ENCODE assay signal across 8 cellular contexts in genomic region chr4:51885371-51885770, GRCh38. TPM values are rescaled to one million over a fixed set of nuclear protein-coding genes. Genes with fewer than 3 reads are reported as not detected.
DNase-seq lines count a peak whose midpoint lies in the region; ATAC-seq, FAIRE-seq and TF ChIP-seq lines count a peak whose summit lies in the region.

No MANE protein-coding gene starts in this region.

- DNase-seq in AG09309 (ENCODE audit: low read depth) (no peak), bronchial epithelial cell (ENCODE audit: low read depth) (peak; percentile 43), amniotic stem cell (lab: John Stamatoyannopoulos, UW) (no peak), substantia nigra (lab: John Stamatoyannopoulos, UW) (no peak)
- DNase-seq in stimulated activated CD4-positive, alpha-beta T cell treated with anti-CD3 and anti-CD28 coated beads, Interleukin-4, amount 100 ng/mL, for 1 hour, result no peak

- H3K4me2 ChIP-seq in KMS-11 (no peak overlapping the region), neural cell (ENCODE audit: low read length) (no peak overlapping the region)

- peaks cover 14% of the 10 kb centered on the region for H3K4me1 ChIP-seq in KMS-11 (ENCODE audit: low read depth, poor library complexity, severe bottlenecking)

- peak; percentile 43 for TF ChIP-seq CTCF in AG09309 (IDR thresholded peaks at IDR 0.05; ENCODE audit: control insufficient read depth, insufficient read depth, low read depth, low read length, missing control alignments)
- TF ChIP-seq CTCF in KMS-11 (conservative IDR thresholded peaks at IDR 0.05; ENCODE audit: low read depth, low read length), result peak; percentile 56
- TF ChIP-seq CTCF in bronchial epithelial cell (IDR thresholded peaks at IDR 0.05; ENCODE audit: insufficient read depth, low read length, severe bottlenecking), result peak; percentile 46
- TF ChIP-seq CTCF in neural cell (IDR thresholded peaks at IDR 0.05; ENCODE audit: poor library complexity, severe bottlenecking), result peak; percentile 26

- H3K36me3 ChIP-seq in KMS-11 (ENCODE audit: insufficient read depth) (no peaks in the 10 kb centered on the region), bronchial epithelial cell (ENCODE audit: control insufficient read depth, insufficient read depth, low read length) (peaks cover 8% of the 10 kb centered on the region), neural cell (ENCODE audit: insufficient read depth, low read length) (peaks cover 5% of the 10 kb centered on the region)

- ATAC-seq in GM18511 (IDR thresholded peaks at IDR 0.05; ENCODE audit: unreplicated experiment), result peak; percentile 78

- H2AFZ ChIP-seq in KMS-11 (ENCODE audit: low read depth) (no peak overlapping the region), neural cell (ENCODE audit: low read depth, low read length) (no peak overlapping the region)

- no peaks in the 10 kb centered on the region for H3F3A ChIP-seq in neural cell (ENCODE audit: insufficient read depth, low read length, poor library complexity, severe bottlenecking)

- no peaks in the 10 kb centered on the region for H3K9me2 ChIP-seq in neural cell (ENCODE audit: insufficient read depth, low read length)

- H3K9ac ChIP-seq in KMS-11 (no peak overlapping the region), neural cell (ENCODE audit: low read length) (no peak overlapping the region)

- no peak overlapping the region for H3K27ac ChIP-seq in KMS-11
- H3K27ac ChIP-seq in neural cell (ENCODE audit: low read length), result no peak overlapping the region
- H3K27ac ChIP-seq in substantia nigra (ENCODE audit: low read depth, low read length, poor library complexity, severe bottlenecking), result no peak overlapping the region

- no peaks in the 10 kb centered on the region for H3K79me2 ChIP-seq in KMS-11 (ENCODE audit: insufficient read depth, low read depth)
- H3K79me2 ChIP-seq in neural cell (replicated peaks; ENCODE audit: insufficient read depth, low read length), result no peaks in the 10 kb centered on the region

- H3K4me3 ChIP-seq in AG09309 (ENCODE audit: control insufficient read depth, low read depth, low read length) (no peak overlapping the region), KMS-11 (IDR thresholded peaks at IDR 0.05; ENCODE audit: insufficient read depth, low read depth, low read length) (no peak overlapping the region), bronchial epithelial cell (ENCODE audit: low read depth, low read length) (no peak overlapping the region), neural cell (ENCODE audit: low read length) (no peak overlapping the region)

- H3K27me3 ChIP-seq in KMS-11 (ENCODE audit: insufficient read depth, low read depth) (no peaks in the 10 kb centered on the region), bronchial epithelial cell (ENCODE audit: control insufficient read depth, insufficient read depth, low read length) (no peaks in the 10 kb centered on the region), neural cell (ENCODE audit: insufficient read depth, low read depth, low read length) (no peaks in the 10 kb centered on the region)

- no peak for FAIRE-seq in bronchial epithelial cell (lab: Jason Lieb, UNC)

- H4K20me1 ChIP-seq in KMS-11 (ENCODE audit: insufficient read depth) (no peaks in the 10 kb centered on the region), neural cell (ENCODE audit: insufficient read depth) (no peaks in the 10 kb centered on the region)

- no peak for TF ChIP-seq RAD21 in neural cell (conservative IDR thresholded peaks at IDR 0.05)

- no peak for TF ChIP-seq EP300 in neural cell (conservative IDR thresholded peaks at IDR 0.05; ENCODE audit: poor library complexity, severe bottlenecking)

- H3K9me3 ChIP-seq in neural cell (ENCODE audit: low read length), result no peaks in the 10 kb centered on the region

TF ChIP-seq in neural cell, 6 proteins besides CTCF, POLR2A, EP300 and RAD21:
- TF ChIP-seq SMC3 (conservative IDR thresholded peaks at IDR 0.05; ENCODE audit: poor library complexity), result peak; percentile 20
- no peak for TF ChIP-seq REST (IDR thresholded peaks at IDR 0.05; ENCODE audit: borderline replicate concordance)

RNA-seq across cellular contexts. Expression of gene DCUN1D4, which starts 42.4 kb away (rescaled TPM):
- 28.7 and 34.7 TPM in 2 replicates for total RNA-seq in bronchial epithelial cell
- polyA plus RNA-seq in neural cell, result 107 and 130 TPM in 2 replicates
- polyA minus RNA-seq in neural cell, result 152 and 154 TPM in 2 replicates
